22 cellular contexts compared by ENCODE assay signal in genomic region chr1:165892935-165893334, GRCh38.
A peak's percentile ranks its signal among the peaks of the same experiment; 100 is the strongest.
DNase-seq lines count a peak whose midpoint lies in the region; ATAC-seq, FAIRE-seq and TF ChIP-seq lines count a peak whose summit lies in the region.
"Had no signal": no experiment of that assay in that cellular context is flagged by ENCODE, and none has a peak within 500 bp of the region (broad histone marks: within the 10 kb centered on the region; RNA-seq: fewer than 3 reads in every experiment).

No MANE protein-coding gene starts in this region.

- no peaks in the 10 kb centered on the region for H3K9me2 ChIP-seq in Karpas-422 (replicated peaks; ENCODE audit: insufficient read depth, low read length)

- H3K36me3 ChIP-seq in HepG2 (replicated peaks in 1 of 2; ENCODE audit: control insufficient read depth in 1 of 2, insufficient read depth in 2 of 2, low read length in 2 of 2), result peaks cover 49 to 79% of the 10 kb centered on the region in 2 experiments
- peaks cover 0 to 3% (median 0%) of the 10 kb centered on the region in 4 donors for H3K36me3 ChIP-seq in right lobe of liver
- H3K36me3 ChIP-seq in Karpas-422 (ENCODE audit: insufficient read depth, low read length), result peaks cover 17% of the 10 kb centered on the region; the same call in 1 of the 2 replicates

- no peak for FAIRE-seq in HepG2 (lab: Jason Lieb, UNC)
- FAIRE-seq: A549, GM12878, RCC 7860 had no signal

- no peaks in the 10 kb centered on the region for H3K9me3 ChIP-seq in HepG2 (ENCODE audit: low read length)
- no peaks in the 10 kb centered on the region for H3K9me3 ChIP-seq in right lobe of liver
- no peaks in the 10 kb centered on the region for H3K9me3 ChIP-seq in Karpas-422 (ENCODE audit: low read length)
- H3K9me3 ChIP-seq: A549, BE2C, MG63 had no signal

- H3K4me1 ChIP-seq in HepG2 (ENCODE audit: insufficient read depth, low read length) (peaks cover 5% of the 10 kb centered on the region), right lobe of liver (peaks cover 0 to 21% (median 0%) of the 10 kb centered on the region in 4 donors), Karpas-422 (ENCODE audit: low read length) (no peaks in the 10 kb centered on the region)

- in situ Hi-C loops in HepG2 (cut with HindIII; ENCODE audit: extremely low pct_ligation_motif_present, low pct_unique_long_range_greater_than_20kb), result no loop called here

- POLR2A ChIA-PET in HepG2 (lab: Yijun Ruan, JAX), result no interaction called here

- H3K27ac ChIP-seq in HepG2 (ENCODE audit: extremely low read length, insufficient read depth, low read length) (no peak overlapping the region), right lobe of liver (no peak overlapping the region), VCaP (0 out of 2 replicates have a peak overlapping the region, but pooled peaks have one; percentile 69), Karpas-422 (ENCODE audit: low read length) (no peak overlapping the region)
- H3K27ac ChIP-seq: A549 had no signal

- no peaks in the 10 kb centered on the region for H3K27me3 ChIP-seq in HepG2 (ENCODE audit: control insufficient read depth in 1 of 2, insufficient read depth in 2 of 2, low read length in 2 of 2)
- no peaks in the 10 kb centered on the region for H3K27me3 ChIP-seq in right lobe of liver
- no peaks in the 10 kb centered on the region for H3K27me3 ChIP-seq in Karpas-422 (ENCODE audit: low read length)
- H3K27me3 ChIP-seq: BE2C, MG63 had no signal

- no peak for TF ChIP-seq EP300 in HepG2 (IDR thresholded peaks at IDR 0.05; ENCODE audit: low read depth in 2 of 2, low read length in 2 of 2)
- no peak for TF ChIP-seq EP300 in HepG2 (CRISPR knock-in tag; IDR thresholded peaks at IDR 0.05; ENCODE audit: borderline replicate concordance)

- DNase-seq in HepG2 (ENCODE audit: low spot score), result no peak
- no peak for DNase-seq in right lobe of liver
- no peak for DNase-seq in memory B cell (ENCODE audit: low spot score in 2 of 2)
- DNase-seq in amygdala (lab: John Stamatoyannopoulos, UW), result no peak
- no peak for DNase-seq in sciatic nerve (ENCODE audit: low spot score)
- DNase-seq in Karpas-422, result no peak
- DNase-seq: BE2C, DMS79 treated with DMSO at 0.1 percent for 48 hours, MG63, NCI-H1417, NCI-H1694 treated with DMSO at 0.1 percent for 48 hours, NCI-H2081 treated with DMSO at 0.1 percent for 48 hours, NCI-H2171 treated with DMSO at 0.1 percent for 48 hours, NCI-H524 treated with DMSO at 0.1 percent for 48 hours, NCI-H82, SHP77 had no signal

- H3K9me3 Mint-ChIP-seq in memory B cell, result no peaks in the 10 kb centered on the region

- CTCF ChIA-PET in HepG2 (lab: Yijun Ruan, JAX; ENCODE audit: low intra/inter-chr PET ratio, low total read pairs), result no interaction called here

- no peaks in the 10 kb centered on the region for H3K27me3 Mint-ChIP-seq in memory B cell

- BruUV-seq in HepG2 (replicated peaks; lab: Mats Ljungman, UMichigan), result TSS peak; percentile 20

- H3K27ac Mint-ChIP-seq in memory B cell, result peak overlapping the region; percentile 11
- H3K27ac Mint-ChIP-seq: GM23338 had no signal

- no peak for TF ChIP-seq CTCF in HepG2 (CRISPR knock-in tag; IDR thresholded peaks at IDR 0.05)
- TF ChIP-seq CTCF in right lobe of liver (IDR thresholded peaks at IDR 0.05), result no peak
- TF ChIP-seq CTCF in VCaP (conservative IDR thresholded peaks at IDR 0.05), result no peak

- H4K20me1 ChIP-seq in HepG2 (ENCODE audit: insufficient read depth, low read length), result no peaks in the 10 kb centered on the region
- H4K20me1 ChIP-seq in Karpas-422 (ENCODE audit: insufficient read depth, low read depth, low read length), result peaks cover 6% of the 10 kb centered on the region; the same call in 1 of the 2 replicates

- no peak for TF ChIP-seq POLR2A in HepG2 (IDR thresholded peaks at IDR 0.05; ENCODE audit: insufficient read depth in 1 of 2, low read depth in 2 of 2, low read length in 2 of 2)
- no peak for TF ChIP-seq POLR2A in right lobe of liver (IDR thresholded peaks at IDR 0.05)

- H3K4me1 Mint-ChIP-seq in memory B cell, result peaks cover 2% of the 10 kb centered on the region

- peaks cover 31% of the 10 kb centered on the region for H3K36me3 Mint-ChIP-seq in memory B cell

- 93% methylated on average over 4 of the region's 4 CpGs for WGBS in HepG2 (ENCODE audit: low lambda C conversion rate)
- 81% methylated on average over 4 of the region's 4 CpGs for WGBS in right lobe of liver (ENCODE audit: insufficient coverage, low coverage, low lambda C conversion rate, missing lambda C conversion rate)

- no peak for ATAC-seq in HepG2
- ATAC-seq in right lobe of liver, result no peak
- no peak for ATAC-seq in memory B cell (ENCODE audit: low read depth)
- ATAC-seq in GM19463 (IDR thresholded peaks at IDR 0.05; ENCODE audit: unreplicated experiment), result no peak
- no peak for ATAC-seq in sciatic nerve
- ATAC-seq: A549, GM12878, GM23338 had no signal

- H3K9ac ChIP-seq in HepG2 (ENCODE audit: insufficient read depth, low read depth, low read length) (no peak overlapping the region), Karpas-422 (ENCODE audit: low read length) (no peak overlapping the region)

- intact Hi-C loops in HepG2 (cut with micrococcal nuclease; ENCODE audit: unreplicated experiment), result no loop called here
- intact Hi-C loops in right lobe of liver (cut with DNase I), result no loop called here
- intact Hi-C loops in sciatic nerve (cut with DNase I), result loop anchor here (5.0 kb wide), 1 partner anchor 66 kb away; the partner anchor contains the start of gene UCK2

- H3K4me2 ChIP-seq in HepG2 (ENCODE audit: low read depth, low read length) (no peak overlapping the region), Karpas-422 (ENCODE audit: low read depth, low read length, poor library complexity, severe bottlenecking) (no peak overlapping the region)
- H3K4me2 ChIP-seq: A549, GM23338 had no signal

- no peak overlapping the region for H2AFZ ChIP-seq in HepG2 (ENCODE audit: low read length)
- H2AFZ ChIP-seq in Karpas-422 (ENCODE audit: low read length), result no peak overlapping the region
- H2AFZ ChIP-seq: GM23338 had no signal

- H3K4me3 Mint-ChIP-seq in memory B cell, result no peak overlapping the region
- H3K4me3 Mint-ChIP-seq: GM23338 had no signal

- H3K4me3 ChIP-seq in HepG2 (replicated peaks in 1 of 3; ENCODE audit: insufficient read depth in 1 of 3, low read depth in 2 of 3, low read length in 3 of 3), result no peak overlapping the region
- H3K4me3 ChIP-seq in right lobe of liver, result no peak overlapping the region
- no peak overlapping the region for H3K4me3 ChIP-seq in Karpas-422 (ENCODE audit: low read length)
- H3K4me3 ChIP-seq: A549, GM12878, GM23338, MG63 had no signal

- TF ChIP-seq RAD21 in HepG2 (CRISPR knock-in tag; IDR thresholded peaks at IDR 0.05), result no peak

- H3K79me2 ChIP-seq in HepG2 (ENCODE audit: insufficient read depth, low read length) (peaks cover 24% of the 10 kb centered on the region), Karpas-422 (ENCODE audit: low read length) (peaks cover 86% of the 10 kb centered on the region)

TF ChIP-seq in HepG2, 621 proteins besides CTCF, POLR2A, EP300 and RAD21:
- no peak for TF ChIP-seq GABPB1 (CRISPR knock-in tag; IDR thresholded peaks at IDR 0.05)
- no peak for TF ChIP-seq NCOR1 (IDR thresholded peaks at IDR 0.05; ENCODE audit: borderline replicate concordance, low read length)
- TF ChIP-seq GRHL1 (CRISPR knock-in tag; conservative IDR thresholded peaks at IDR 0.05), result no peak
- no peak for TF ChIP-seq MAX (IDR thresholded peaks at IDR 0.05)
- TF ChIP-seq NBN (conservative IDR thresholded peaks at IDR 0.05), result no peak
- TF ChIP-seq ASH2L (IDR thresholded peaks at IDR 0.05; ENCODE audit: insufficient read length, low read depth, low read length), result no peak
- TF ChIP-seq TMF1 (CRISPR knock-in tag; IDR thresholded peaks at IDR 0.05; ENCODE audit: low read depth), result no peak
- TF ChIP-seq ZNF546 (CRISPR knock-in tag; conservative IDR thresholded peaks at IDR 0.05), result no peak
- no peak for TF ChIP-seq TEAD2 (CRISPR knock-in tag; IDR thresholded peaks at IDR 0.05)
- no peak for TF ChIP-seq ZNF138 (CRISPR knock-in tag; IDR thresholded peaks at IDR 0.05; ENCODE audit: low read depth)
- no peak for TF ChIP-seq SPEN (CRISPR knock-in tag; IDR thresholded peaks at IDR 0.05; ENCODE audit: low read depth)
- no peak for TF ChIP-seq KDM5B (CRISPR knock-in tag; IDR thresholded peaks at IDR 0.05; ENCODE audit: borderline replicate concordance)
- TF ChIP-seq POLR2AphosphoS2 (IDR thresholded peaks at IDR 0.05; ENCODE audit: low read depth, low read length), result no peak
- TF ChIP-seq ZMAT5 (CRISPR knock-in tag; IDR thresholded peaks at IDR 0.05; ENCODE audit: borderline replicate concordance, low read depth), result no peak
- no peak for TF ChIP-seq ZNF354B (CRISPR knock-in tag; IDR thresholded peaks at IDR 0.05)
- TF ChIP-seq TFAP4 (IDR thresholded peaks at IDR 0.05; ENCODE audit: borderline replicate concordance, low read depth), result no peak
